Comparison of ENCODE assay signal across 25 cellular contexts in the genomic region with DNA sequence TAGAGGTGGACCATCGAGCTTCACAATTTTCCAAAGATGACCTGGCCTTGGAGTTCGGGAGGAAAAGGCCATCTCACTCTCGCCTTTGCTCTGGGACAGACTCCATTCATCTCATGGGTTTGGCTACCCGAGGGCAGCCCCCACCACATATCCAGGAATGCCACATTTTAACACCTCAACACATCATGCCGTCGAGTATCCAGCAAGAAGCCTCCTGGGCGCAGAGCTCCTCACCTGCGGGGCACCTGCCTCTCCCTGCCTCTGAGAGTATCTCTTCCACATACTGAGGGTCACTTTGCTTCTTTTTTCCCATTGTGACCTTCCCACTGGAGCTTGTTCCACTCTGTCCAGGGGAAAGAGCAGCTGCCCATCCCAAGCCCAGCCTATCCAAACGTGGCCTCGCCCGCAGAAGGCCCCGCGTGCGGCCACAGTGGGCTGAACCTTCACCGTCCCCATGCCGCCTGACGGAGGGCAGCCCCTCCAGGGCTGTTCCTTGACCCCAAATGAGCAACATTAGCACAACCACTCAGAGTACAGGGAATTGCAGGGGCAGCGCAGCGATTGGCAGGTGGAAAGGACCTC. TPM values are rescaled to one million over a fixed set of nuclear protein-coding genes. Genes with fewer than 3 reads are reported as not detected.
DNase-seq lines count a peak whose midpoint lies in the region; ATAC-seq, FAIRE-seq and TF ChIP-seq lines count a peak whose summit lies in the region.
"Had no signal": no experiment of that assay in that cellular context is flagged by ENCODE, and none has a peak within 500 bp of the region (broad histone marks: within the 10 kb centered on the region; RNA-seq: fewer than 3 reads in every experiment).

No MANE protein-coding gene starts in this region.

- TF ChIP-seq CTCF in breast epithelium (IDR thresholded peaks at IDR 0.05) (no peak), MCF 10A (IDR thresholded peaks at IDR 0.05; ENCODE audit: unreplicated experiment) (no peak), esophagus muscularis mucosa (IDR thresholded peaks at IDR 0.05) (no peak), osteoblast (IDR thresholded peaks at IDR 0.05; ENCODE audit: extremely low read depth, low read depth, low read length) (no peak), transverse colon (IDR thresholded peaks at IDR 0.05) (no peak)

- no TSS peak for BruUV-seq in MCF 10A (replicated peaks; lab: Mats Ljungman, UMichigan)

- POLR2A ChIA-PET in MCF 10A (lab: Yijun Ruan, JAX): no interaction called here

- H3K4me1 Mint-ChIP-seq in MCF 10A (ENCODE audit: insufficient read depth, unreplicated experiment): no peaks in the 10 kb centered on the region

- H3K36me3 Mint-ChIP-seq in MCF 10A (ENCODE audit: insufficient read depth, unreplicated experiment): no peaks in the 10 kb centered on the region
- H3K36me3 Mint-ChIP-seq: activated naive CD4-positive, alpha-beta T cell treated with anti-CD3 and anti-CD28 coated beads, Interleukin-2, amount 50 U/mL, for 72 hours; brain had no signal

- no peaks in the 10 kb centered on the region for H3K27me3 ChIP-seq in breast epithelium
- H3K27me3 ChIP-seq in esophagus muscularis mucosa: no peaks in the 10 kb centered on the region
- peaks cover 23% of the 10 kb centered on the region for H3K27me3 ChIP-seq in osteoblast (ENCODE audit: insufficient read depth, low read length)
- peaks cover 17% of the 10 kb centered on the region for H3K27me3 ChIP-seq in transverse colon
- no peaks in the 10 kb centered on the region for H3K27me3 ChIP-seq in Karpas-422 (ENCODE audit: low read length)

- peak in 1 of 2 donors; percentile 19 for DNase-seq in breast epithelium (ENCODE audit: low spot score in 2 of 2)
- no peak for DNase-seq in MCF 10A (ENCODE audit: unreplicated experiment)
- DNase-seq in esophagus muscularis mucosa (ENCODE audit: extremely low spot score): no peak
- peak; percentile 65 for DNase-seq in osteoblast (ENCODE audit: insufficient read length, low spot score, missing footprints)
- no peak for DNase-seq in transverse colon
- no peak for DNase-seq in GM12892 (ENCODE audit: insufficient read length)
- DNase-seq in Karpas-422: no peak
- DNase-seq: 8988T; activated CD4-positive, alpha-beta T cell treated with anti-CD3 and anti-CD28 coated beads, Interleukin-2, amount 50 U/mL, for 48 hours; activated T-cell treated with anti-CD3 and anti-CD28 coated beads, Interleukin-2, amount 50 U/mL, for 24 hours; C1 segment of cervical spinal cord; DMS153; glutamatergic neuron; NCI-H1417; NCI-H526 treated with DMSO at 0.1 percent for 48 hours; SIG-M5; T-helper 17 cell; WERI-Rb-1 had no signal

- peaks cover 31% of the 10 kb centered on the region for H3K27me3 Mint-ChIP-seq in MCF 10A (ENCODE audit: insufficient read depth, unreplicated experiment)

- TF ChIP-seq POLR2A in breast epithelium (IDR thresholded peaks at IDR 0.05) (no peak), esophagus muscularis mucosa (IDR thresholded peaks at IDR 0.05; ENCODE audit: low read depth) (no peak), transverse colon (IDR thresholded peaks at IDR 0.05) (no peak), GM12892 (IDR thresholded peaks at IDR 0.05; ENCODE audit: low read depth, low read length) (no peak)

- no peaks in the 10 kb centered on the region for H3K9me3 Mint-ChIP-seq in MCF 10A (ENCODE audit: unreplicated experiment)
- H3K9me3 Mint-ChIP-seq: activated naive CD4-positive, alpha-beta T cell treated with anti-CD3 and anti-CD28 coated beads, Interleukin-2, amount 50 U/mL, for 72 hours; activated T-cell treated with anti-CD3 and anti-CD28 coated beads, Interleukin-2, amount 50 U/mL, for 24 hours had no signal

- in situ Hi-C loops in transverse colon (cut with MboI; ENCODE audit: low pct_ligation_motif_present in 1 of 4, low pct_unique_long_range_greater_than_20kb in 1 of 4, low sequenced_read_pairs in 3 of 4): no loop called here

- intact Hi-C loops in breast epithelium (cut with DNase I; ENCODE audit: low total_unique reads) (no loop called here), MCF 10A (cut with micrococcal nuclease) (no loop called here), esophagus muscularis mucosa (cut with DNase I) (loop anchor here (5.0 kb wide), 1 partner anchor 33 kb away; the partner anchor contains the start of gene GPR17), transverse colon (cut with DNase I; ENCODE audit: low total_unique reads) (no loop called here)

- peak overlapping the region; percentile 74 for H3K4me2 ChIP-seq in osteoblast (ENCODE audit: insufficient read depth, low read length)
- H3K4me2 ChIP-seq in Karpas-422 (ENCODE audit: low read depth, low read length, poor library complexity, severe bottlenecking): no peak overlapping the region

- 87% methylated on average over 14 of the region's 19 CpGs for WGBS in esophagus muscularis mucosa
- 79% methylated on average over 19 of the region's 19 CpGs; no CpG with 5 or more reads in 1 of the 2 donors for whole genome bisulfite sequencing in transverse colon (ENCODE audit: low coverage in 1 of 2), 2 donors

- FAIRE-seq in GM12892 (lab: Jason Lieb, UNC): no peak
- FAIRE-seq: GM12891, HTR-8/SVneo had no signal

- no peak overlapping the region for H3K9ac ChIP-seq in Karpas-422 (ENCODE audit: low read length)

- H3K9me3 ChIP-seq in breast epithelium (no peaks in the 10 kb centered on the region), esophagus muscularis mucosa (no peaks in the 10 kb centered on the region), osteoblast (ENCODE audit: low read depth, low read length) (no peaks in the 10 kb centered on the region), transverse colon (no peaks in the 10 kb centered on the region), Karpas-422 (ENCODE audit: low read length) (no peaks in the 10 kb centered on the region)

- H4K20me1 ChIP-seq in osteoblast (ENCODE audit: insufficient read depth, low read length) (no peaks in the 10 kb centered on the region), Karpas-422 (ENCODE audit: insufficient read depth, low read depth, low read length) (no peaks in the 10 kb centered on the region)

- no peaks in the 10 kb centered on the region for H3K4me1 ChIP-seq in breast epithelium
- peaks cover 29 to 77% (median 69%) of the 10 kb centered on the region in 4 donors for H3K4me1 ChIP-seq in esophagus muscularis mucosa
- H3K4me1 ChIP-seq in osteoblast (ENCODE audit: insufficient read depth, low read length): peaks cover 11% of the 10 kb centered on the region
- H3K4me1 ChIP-seq in transverse colon: peaks cover 11 to 29% (median 16%) of the 10 kb centered on the region in 4 donors
- no peaks in the 10 kb centered on the region for H3K4me1 ChIP-seq in Karpas-422 (ENCODE audit: low read length)

- H3K27ac ChIP-seq in breast epithelium: peak overlapping the region in 1 of 2 donors; percentile 32
- peak overlapping the region; percentile 74 to 81 (median 75) for H3K27ac ChIP-seq in esophagus muscularis mucosa (replicated peaks in 1 of 4)
- H3K27ac ChIP-seq in osteoblast (ENCODE audit: low read depth, low read length): no peak overlapping the region
- H3K27ac ChIP-seq in transverse colon: peak overlapping the region; percentile 53 to 89 (median 74)
- H3K27ac ChIP-seq in Karpas-422 (ENCODE audit: low read length): no peak overlapping the region
- H3K27ac ChIP-seq: WERI-Rb-1 had no signal

- CTCF ChIA-PET in MCF 10A (lab: Yijun Ruan, JAX): no interaction called here

- H3K27ac Mint-ChIP-seq in MCF 10A (ENCODE audit: low read depth, unreplicated experiment): no peak overlapping the region
- H3K27ac Mint-ChIP-seq: activated naive CD4-positive, alpha-beta T cell treated with anti-CD3 and anti-CD28 coated beads, Interleukin-2, amount 50 U/mL, for 72 hours; activated T-cell treated with anti-CD3 and anti-CD28 coated beads, Interleukin-2, amount 50 U/mL, for 24 hours; brain; T-helper 17 cell had no signal

- peak overlapping the region; percentile 85 for H2AFZ ChIP-seq in osteoblast (ENCODE audit: low read length)
- H2AFZ ChIP-seq in Karpas-422 (ENCODE audit: low read length): no peak overlapping the region

- peak overlapping the region in 2 of 3 donors; percentile 38 to 54 for H3K4me3 ChIP-seq in breast epithelium
- H3K4me3 ChIP-seq in esophagus muscularis mucosa: peak overlapping the region; percentile 41 to 54 (median 45)
- peak overlapping the region; percentile 61 for H3K4me3 ChIP-seq in osteoblast (ENCODE audit: insufficient read depth, low read length)
- no peak overlapping the region for H3K4me3 ChIP-seq in transverse colon
- no peak overlapping the region for H3K4me3 ChIP-seq in Karpas-422 (ENCODE audit: low read length)

- no peak for ATAC-seq in GM19397 (IDR thresholded peaks at IDR 0.05; ENCODE audit: unreplicated experiment)
- ATAC-seq: T-helper 17 cell had no signal

- no peak overlapping the region for H3K4me3 Mint-ChIP-seq in MCF 10A (ENCODE audit: unreplicated experiment)
- H3K4me3 Mint-ChIP-seq: activated T-cell treated with anti-CD3 and anti-CD28 coated beads, Interleukin-2, amount 50 U/mL, for 24 hours; brain; T-helper 17 cell had no signal

- H3K79me2 ChIP-seq in osteoblast (ENCODE audit: insufficient read depth, low read length): no peaks in the 10 kb centered on the region
- H3K79me2 ChIP-seq in Karpas-422 (ENCODE audit: low read length): no peaks in the 10 kb centered on the region

- no peaks in the 10 kb centered on the region for H3K9me2 ChIP-seq in Karpas-422 (replicated peaks; ENCODE audit: insufficient read depth, low read length)

- TF ChIP-seq EP300 in esophagus muscularis mucosa (IDR thresholded peaks at IDR 0.05): no peak
- TF ChIP-seq EP300 in transverse colon (IDR thresholded peaks at IDR 0.05; ENCODE audit: low read depth): no peak

- H3K36me3 ChIP-seq in breast epithelium (no peaks in the 10 kb centered on the region), esophagus muscularis mucosa (no peaks in the 10 kb centered on the region), osteoblast (ENCODE audit: insufficient read depth, low read length) (no peaks in the 10 kb centered on the region), transverse colon (no peaks in the 10 kb centered on the region), Karpas-422 (ENCODE audit: insufficient read depth, low read length) (no peaks in the 10 kb centered on the region)
- H3K36me3 ChIP-seq: WERI-Rb-1 had no signal

RNA-seq across cellular contexts. Expression of gene LIMS2, which starts 5.5 kb away (rescaled TPM):
- total RNA-seq in breast epithelium (10 to 100 TPM in 2 of 3 donors, 1 to 10 TPM in 1; 9.5 to 27.9 (median 19.4) TPM), MCF 10A (2022) (not detected in 2 replicates), esophagus muscularis mucosa (100 to 1,000 TPM in 3 of 4 donors, 10 to 100 TPM in 1; 99.2 to 342 (median 175) TPM), osteoblast (11.2 and 14.8 TPM in 2 replicates), transverse colon (100 to 1,000 TPM in 2 of 4 donors, 10 to 100 TPM in 2; 34.5 to 198 (median 91.3) TPM)
- polyA plus RNA-seq in GM12892 (2012; ENCODE audit: missing spikeins): 0.28 TPM
- 0.32 and 0.56 TPM in 2 replicates for total RNA-seq in Karpas-422 (2014; rRNA removed; shearing (Covaris generic); ENCODE audit: low replicate concordance)

RNA-seq across cellular contexts. Expression of gene SFT2D3, which starts 20.5 kb away (rescaled TPM):
- total RNA-seq in breast epithelium: 10 to 100 TPM in 2 of 3 donors, 1 to 10 TPM in 1; 9.8 to 12.3 (median 10.9) TPM
- total RNA-seq in MCF 10A (2022): 3.6 and 4.1 TPM in 2 replicates
- total RNA-seq in esophagus muscularis mucosa: 10 to 100 TPM in 1 of 4 donors, 1 to 10 TPM in 3; 5.8 to 11.8 (median 9.4) TPM
- 5.8 and 6.5 TPM in 2 replicates for total RNA-seq in osteoblast
- 10 to 100 TPM in 1 of 4 donors, 1 to 10 TPM in 3; 6.8 to 13.7 (median 8.3) TPM for total RNA-seq in transverse colon
- not detected for polyA plus RNA-seq in GM12892 (2012; ENCODE audit: missing spikeins)
- 3.2 and 4.0 TPM in 2 replicates for total RNA-seq in Karpas-422 (2014; rRNA removed; shearing (Covaris generic); ENCODE audit: low replicate concordance)

RNA-seq across cellular contexts. Expression of gene GPR17, which starts 34.8 kb away (rescaled TPM):
- total RNA-seq in breast epithelium: not detected
- not detected in 2 replicates for total RNA-seq in MCF 10A (2022)
- under 1 TPM in 1 of 4 donors, not detected in 3; 0.40 TPM for total RNA-seq in esophagus muscularis mucosa
- not detected in 2 replicates for total RNA-seq in osteoblast
- total RNA-seq in transverse colon: under 1 TPM in 1 of 4 donors, not detected in 3; 0.14 TPM
- polyA plus RNA-seq in GM12892 (2012; ENCODE audit: missing spikeins): not detected
- not detected in 2 replicates for total RNA-seq in Karpas-422 (2014; rRNA removed; shearing (Covaris generic); ENCODE audit: low replicate concordance)
- total RNA-seq: activated naive CD4-positive, alpha-beta T cell treated with anti-CD3 and anti-CD28 coated beads, Interleukin-2, amount 50 U/mL, for 72 hours; epithelial cell of proximal tubule; subcutaneous adipose tissue; T-helper 17 cell had no signal

Comparison
In these comparisons a context has a peak if more than half of its experiments do, and no peak if none do; other contexts are left out.
1. H3K27ac ChIP-seq: peak in esophagus muscularis mucosa (4 of 4) and transverse colon (4 of 4); none in osteoblast (single experiment) and Karpas-422 (single experiment).
2. H3K4me3 ChIP-seq: peak in breast epithelium (2 of 3), esophagus muscularis mucosa (4 of 4) and osteoblast (single experiment); none in transverse colon (0 of 4) and Karpas-422 (single experiment).